ENCODE assay signal across 1 cellular context in the genomic region with DNA sequence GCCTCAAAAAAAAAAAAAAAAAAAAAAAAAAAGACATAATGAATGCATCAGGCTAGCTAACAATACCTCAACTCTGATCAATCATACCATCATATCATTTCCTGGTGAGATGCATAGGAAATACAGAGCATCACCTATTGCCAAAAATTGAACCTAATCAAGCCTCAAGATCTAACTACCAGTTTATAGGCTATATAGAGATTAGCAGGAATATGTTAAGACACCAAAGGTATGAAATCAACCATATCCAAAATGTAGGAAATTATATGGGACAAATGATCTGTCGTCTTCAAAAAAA.
TF ChIP-seq lines count a peak whose summit lies in the region.

No MANE protein-coding gene starts in this region.

TF ChIP-seq in liver, 16 proteins besides CTCF, POLR2A, EP300 and RAD21 (continued from another document):
- TF ChIP-seq, protein P1, sequence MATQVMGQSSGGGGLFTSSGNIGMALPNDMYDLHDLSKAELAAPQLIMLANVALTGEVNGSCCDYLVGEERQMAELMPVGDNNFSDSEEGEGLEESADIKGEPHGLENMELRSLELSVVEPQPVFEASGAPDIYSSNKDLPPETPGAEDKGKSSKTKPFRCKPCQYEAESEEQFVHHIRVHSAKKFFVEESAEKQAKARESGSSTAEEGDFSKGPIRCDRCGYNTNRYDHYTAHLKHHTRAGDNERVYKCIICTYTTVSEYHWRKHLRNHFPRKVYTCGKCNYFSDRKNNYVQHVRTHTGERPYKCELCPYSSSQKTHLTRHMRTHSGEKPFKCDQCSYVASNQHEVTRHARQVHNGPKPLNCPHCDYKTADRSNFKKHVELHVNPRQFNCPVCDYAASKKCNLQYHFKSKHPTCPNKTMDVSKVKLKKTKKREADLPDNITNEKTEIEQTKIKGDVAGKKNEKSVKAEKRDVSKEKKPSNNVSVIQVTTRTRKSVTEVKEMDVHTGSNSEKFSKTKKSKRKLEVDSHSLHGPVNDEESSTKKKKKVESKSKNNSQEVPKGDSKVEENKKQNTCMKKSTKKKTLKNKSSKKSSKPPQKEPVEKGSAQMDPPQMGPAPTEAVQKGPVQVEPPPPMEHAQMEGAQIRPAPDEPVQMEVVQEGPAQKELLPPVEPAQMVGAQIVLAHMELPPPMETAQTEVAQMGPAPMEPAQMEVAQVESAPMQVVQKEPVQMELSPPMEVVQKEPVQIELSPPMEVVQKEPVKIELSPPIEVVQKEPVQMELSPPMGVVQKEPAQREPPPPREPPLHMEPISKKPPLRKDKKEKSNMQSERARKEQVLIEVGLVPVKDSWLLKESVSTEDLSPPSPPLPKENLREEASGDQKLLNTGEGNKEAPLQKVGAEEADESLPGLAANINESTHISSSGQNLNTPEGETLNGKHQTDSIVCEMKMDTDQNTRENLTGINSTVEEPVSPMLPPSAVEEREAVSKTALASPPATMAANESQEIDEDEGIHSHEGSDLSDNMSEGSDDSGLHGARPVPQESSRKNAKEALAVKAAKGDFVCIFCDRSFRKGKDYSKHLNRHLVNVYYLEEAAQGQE (IDR thresholded peaks at IDR 0.05): no peak
- TF ChIP-seq FOXA2 (IDR thresholded peaks at IDR 0.05) (no peak), EGR1 (IDR thresholded peaks at IDR 0.05; ENCODE audit: low read depth in 2 of 2) (no peak), HNF4G (IDR thresholded peaks at IDR 0.05) (no peak)
